Comparison of ENCODE assay signal across 12 cellular contexts in genomic region chr11:114291847-114292680, GRCh38. TPM values are rescaled to one million over a fixed set of nuclear protein-coding genes. Genes with fewer than 3 reads are reported as not detected.
A peak's percentile ranks its signal among the peaks of the same experiment; 100 is the strongest.
DNase-seq lines count a peak whose midpoint lies in the region; TF ChIP-seq lines count a peak whose summit lies in the region.
"Had no signal": no experiment of that assay in that cellular context is flagged by ENCODE, and none has a peak within 500 bp of the region (broad histone marks: within the 10 kb centered on the region; RNA-seq: fewer than 3 reads in every experiment).

No MANE protein-coding gene starts in this region.

- 35% methylated on average over 4 of the region's 4 CpGs for WGBS in transverse colon (ENCODE audit: low coverage in 1 of 2), 2 donors

- DNase-seq in activated naive CD4-positive, alpha-beta T cell treated with anti-CD3 and anti-CD28 coated beads, Interleukin-2, amount 10 ng/mL, durations not matched to agents 7 days and 5 days = no peak
- DNase-seq in MCF 10A (ENCODE audit: unreplicated experiment) = peak; percentile 61
- peak; percentile 65 to 87 for DNase-seq in lung microvascular endothelial cell (ENCODE audit: low read depth in 2 of 2)
- no peak for DNase-seq in transverse colon
- no peak for DNase-seq in iPS-NIHi11 (ENCODE audit: low spot score)
- DNase-seq in NCI-H146 treated with DMSO at 0.1 percent for 48 hours (lab: John Stamatoyannopoulos, UW; ENCODE audit: unreplicated experiment) = no peak
- no peak for DNase-seq in stimulated activated CD4-positive, alpha-beta T cell treated with anti-CD3 and anti-CD28 coated beads, Interleukin-12 subunit alpha, Interleukin-12 subunit beta, amount 100 ng/mL, for 4 hours
- DNase-seq: activated effector memory CD4-positive, alpha-beta T cell treated with Interleukin-2 at 50 U/mL for 16 hours had no signal

- no peaks in the 10 kb centered on the region for H3K4me1 Mint-ChIP-seq in activated naive CD4-positive, alpha-beta T cell treated with anti-CD3 and anti-CD28 coated beads, Interleukin-2, amount 50 U/mL, for 24 hours
- H3K4me1 Mint-ChIP-seq in activated naive CD4-positive, alpha-beta T cell treated with anti-CD3 and anti-CD28 coated beads, Interleukin-2, amount 10 ng/mL, durations not matched to agents 7 days and 5 days = peaks cover 5% of the 10 kb centered on the region
- peaks cover 37% of the 10 kb centered on the region for H3K4me1 Mint-ChIP-seq in MCF 10A (ENCODE audit: insufficient read depth, unreplicated experiment)
- H3K4me1 Mint-ChIP-seq: B cell had no signal

- no peak for TF ChIP-seq POLR2A in transverse colon (IDR thresholded peaks at IDR 0.05)

- no peak for TF ChIP-seq EP300 in transverse colon (IDR thresholded peaks at IDR 0.05; ENCODE audit: low read depth)

- peak overlapping the region in 1 of 4 donors; percentile 11 for H3K4me3 ChIP-seq in transverse colon

- H3K4me3 Mint-ChIP-seq in activated naive CD4-positive, alpha-beta T cell treated with anti-CD3 and anti-CD28 coated beads, Interleukin-2, amount 50 U/mL, for 24 hours = peak overlapping the region; percentile 13
- no peak overlapping the region for H3K4me3 Mint-ChIP-seq in activated naive CD4-positive, alpha-beta T cell treated with anti-CD3 and anti-CD28 coated beads, Interleukin-2, amount 10 ng/mL, durations not matched to agents 7 days and 5 days
- H3K4me3 Mint-ChIP-seq in MCF 10A (ENCODE audit: unreplicated experiment) = peak overlapping the region; percentile 33
- H3K4me3 Mint-ChIP-seq: B cell; T-helper 2 cell treated with Interferon-gamma antibody and Interleukin-4, amounts not matched to agents 5 μg/mL and 100 μg/mL, for 36 hours had no signal

- no peaks in the 10 kb centered on the region for H3K36me3 Mint-ChIP-seq in activated naive CD4-positive, alpha-beta T cell treated with anti-CD3 and anti-CD28 coated beads, Interleukin-2, amount 50 U/mL, for 24 hours
- no peaks in the 10 kb centered on the region for H3K36me3 Mint-ChIP-seq in activated naive CD4-positive, alpha-beta T cell treated with anti-CD3 and anti-CD28 coated beads, Interleukin-2, amount 10 ng/mL, durations not matched to agents 7 days and 5 days
- peaks cover 34% of the 10 kb centered on the region for H3K36me3 Mint-ChIP-seq in MCF 10A (ENCODE audit: insufficient read depth, unreplicated experiment)

- H3K27me3 Mint-ChIP-seq in activated naive CD4-positive, alpha-beta T cell treated with anti-CD3 and anti-CD28 coated beads, Interleukin-2, amount 50 U/mL, for 24 hours = no peaks in the 10 kb centered on the region
- peaks cover 9% of the 10 kb centered on the region for H3K27me3 Mint-ChIP-seq in activated naive CD4-positive, alpha-beta T cell treated with anti-CD3 and anti-CD28 coated beads, Interleukin-2, amount 10 ng/mL, durations not matched to agents 7 days and 5 days
- H3K27me3 Mint-ChIP-seq in MCF 10A (ENCODE audit: insufficient read depth, unreplicated experiment) = no peaks in the 10 kb centered on the region

- peak overlapping the region; percentile 43 to 88 (median 58) for H3K27ac ChIP-seq in transverse colon

- POLR2A ChIA-PET in MCF 10A (lab: Yijun Ruan, JAX) = interaction anchor here (1.0 to 2.8 kb wide), 11 partner anchors 8 to 125 kb away, joined by 3 to 19 read pairs (median 4); no protein-coding TSS in a partner anchor

- intact Hi-C loops in MCF 10A (cut with micrococcal nuclease) = loop anchor here (10.0 kb wide), 1 partner anchor 933 kb away; no protein-coding TSS in a partner anchor
- intact Hi-C loops in transverse colon (cut with DNase I; ENCODE audit: low total_unique reads) = no loop called here

- H3K27me3 ChIP-seq in transverse colon = no peaks in the 10 kb centered on the region

- no peaks in the 10 kb centered on the region for H3K9me3 ChIP-seq in transverse colon

- CTCF ChIA-PET in activated naive CD4-positive, alpha-beta T cell treated with anti-CD3 and anti-CD28 coated beads, Interleukin-2, amount 10 ng/mL, durations not matched to agents 7 days and 5 days (lab: Charles Lee) = no interaction called here
- CTCF ChIA-PET in MCF 10A (lab: Yijun Ruan, JAX) = interaction anchor here (1.0 to 1.4 kb wide), 3 partner anchors 11 to 395 kb away, joined by 3 to 7 read pairs (median 4); no protein-coding TSS in a partner anchor

- no peaks in the 10 kb centered on the region for H3K9me3 Mint-ChIP-seq in activated naive CD4-positive, alpha-beta T cell treated with anti-CD3 and anti-CD28 coated beads, Interleukin-2, amount 50 U/mL, for 24 hours
- H3K9me3 Mint-ChIP-seq in activated naive CD4-positive, alpha-beta T cell treated with anti-CD3 and anti-CD28 coated beads, Interleukin-2, amount 10 ng/mL, durations not matched to agents 7 days and 5 days = no peaks in the 10 kb centered on the region
- H3K9me3 Mint-ChIP-seq in MCF 10A (ENCODE audit: unreplicated experiment) = peaks cover 12% of the 10 kb centered on the region
- H3K9me3 Mint-ChIP-seq: T-helper 2 cell treated with Interferon-gamma antibody and Interleukin-4, amounts not matched to agents 5 μg/mL and 100 μg/mL, for 36 hours had no signal

- no TSS peak for BruUV-seq in MCF 10A (replicated peaks; lab: Mats Ljungman, UMichigan)

- in situ Hi-C loops in transverse colon (cut with MboI; ENCODE audit: low pct_ligation_motif_present in 1 of 4, low pct_unique_long_range_greater_than_20kb in 1 of 4, low sequenced_read_pairs in 3 of 4) = no loop called here

- H3K27ac Mint-ChIP-seq in activated naive CD4-positive, alpha-beta T cell treated with anti-CD3 and anti-CD28 coated beads, Interleukin-2, amount 50 U/mL, for 24 hours = no peak overlapping the region
- H3K27ac Mint-ChIP-seq in activated naive CD4-positive, alpha-beta T cell treated with anti-CD3 and anti-CD28 coated beads, Interleukin-2, amount 10 ng/mL, durations not matched to agents 7 days and 5 days = no peak overlapping the region
- peak overlapping the region; percentile 98 for H3K27ac Mint-ChIP-seq in MCF 10A (ENCODE audit: low read depth, unreplicated experiment)
- H3K27ac Mint-ChIP-seq: B cell; T-helper 2 cell treated with Interferon-gamma antibody and Interleukin-4, amounts not matched to agents 5 μg/mL and 100 μg/mL, for 36 hours had no signal

- H3K36me3 ChIP-seq in transverse colon = no peaks in the 10 kb centered on the region

- peaks cover 0 to 23% (median 9%) of the 10 kb centered on the region in 4 donors for H3K4me1 ChIP-seq in transverse colon

- TF ChIP-seq CTCF in MCF 10A (IDR thresholded peaks at IDR 0.05; ENCODE audit: unreplicated experiment) (no peak), transverse colon (IDR thresholded peaks at IDR 0.05) (no peak)

RNA-seq across cellular contexts. Expression of gene NNMT, which starts 4.1 kb away (rescaled TPM):
- total RNA-seq in MCF 10A (2022) = 429 and 638 TPM in 2 replicates
- 200 and 316 TPM in 2 replicates for total RNA-seq in lung microvascular endothelial cell
- 100 to 1,000 TPM in 3 of 4 donors, 10 to 100 TPM in 1; 37.8 to 385 (median 179) TPM for total RNA-seq in transverse colon
- total RNA-seq: B cell, H1 had no signal

Comparison
In these comparisons a context has a peak if more than half of its experiments do, and no peak if none do; other contexts are left out.
1. DNase-seq: peak in MCF 10A (single experiment) and lung microvascular endothelial cell (2 of 2); none in activated naive CD4-positive, alpha-beta T cell treated with anti-CD3 and anti-CD28 coated beads, Interleukin-2, amount 10 ng/mL, durations not matched to agents 7 days and 5 days (single experiment), transverse colon (single experiment), iPS-NIHi11 (single experiment), NCI-H146 treated with DMSO at 0.1 percent for 48 hours (single experiment) and stimulated activated CD4-positive, alpha-beta T cell treated with anti-CD3 and anti-CD28 coated beads, Interleukin-12 subunit alpha, Interleukin-12 subunit beta, amount 100 ng/mL, for 4 hours (single experiment).